Comparison of ENCODE assay signal across 28 cellular contexts in the genomic region with DNA sequence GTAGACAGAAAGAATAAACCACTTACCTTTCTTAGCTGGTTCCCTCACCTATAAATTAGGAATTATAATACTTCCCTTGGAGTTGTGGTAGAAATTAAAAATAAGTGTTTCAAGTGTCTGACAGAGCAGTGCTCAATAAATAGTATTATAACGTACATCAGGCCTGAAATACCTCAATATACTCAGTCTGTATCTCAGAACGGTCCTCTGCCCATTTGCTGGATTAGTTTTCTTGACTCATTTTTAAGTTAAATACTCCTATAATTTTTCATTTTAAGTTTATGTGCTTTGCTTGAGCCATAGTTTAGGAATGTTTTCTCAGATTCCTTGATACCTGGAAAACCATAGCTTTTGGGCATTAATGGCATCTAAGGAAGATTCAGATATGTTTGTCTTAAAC.
"Had no signal": no experiment of that assay in that cellular context is flagged by ENCODE, and none has a peak within 500 bp of the region (broad histone marks: within the 10 kb centered on the region; RNA-seq: fewer than 3 reads in every experiment).

No MANE protein-coding gene starts in this region.

- H3K36me3 ChIP-seq: suprapubic skin, thoracic aorta, thyroid gland, tibial nerve, uterus had no signal

- H3K4me3 ChIP-seq: stomach, suprapubic skin, testis, thoracic aorta, thyroid gland, tibial artery, tibial nerve, transverse colon, upper lobe of left lung, upper lobe of right lung, uterus, vagina had no signal

- FAIRE-seq: urothelium cell line had no signal

- H3K27me3 ChIP-seq: stomach, suprapubic skin, testis, thyroid gland, tibial artery, tibial nerve, transverse colon, upper lobe of left lung, upper lobe of right lung, uterus, vagina had no signal

- H3K27ac Mint-ChIP-seq: stimulated activated effector memory CD8-positive, alpha-beta T cell treated with anti-CD3 and anti-CD28 coated beads, Interleukin-12 subunit alpha, Interleukin-12 subunit beta, amount 100 ng/mL, for 72 hours; stimulated activated memory B cell treated with anti-CD40 and anti-IgM and Interleukin-4, amounts not matched to agents 10 μg/mL and 1 μg/mL and 100 μg/mL, for 72 hours; stimulated activated naive B cell treated with anti-CD40 and anti-IgM and Interleukin-4, amounts not matched to agents 10 μg/mL and 1 μg/mL and 100 μg/mL, for 72 hours; stimulated activated naive CD8-positive, alpha-beta T cell treated with anti-CD3 and anti-CD28 coated beads, Interleukin-15, amount 100 ng/mL, for 72 hours; stimulated activated naive CD8-positive, alpha-beta T cell treated with anti-CD3 and anti-CD28 coated beads, Interleukin-15, Interleukin-2, amounts not matched to agents 100 ng/mL and 50 ng/mL, for 24 hours; type B pancreatic cell had no signal

- H3K27me3 Mint-ChIP-seq: stimulated activated memory B cell treated with anti-CD40 and anti-IgM and Interleukin-4, amounts not matched to agents 10 μg/mL and 1 μg/mL and 100 μg/mL, for 72 hours; stimulated activated naive B cell treated with anti-CD40 and anti-IgM and Interleukin-4, amounts not matched to agents 10 μg/mL and 1 μg/mL and 100 μg/mL, for 72 hours; stimulated activated naive CD8-positive, alpha-beta T cell treated with anti-CD3 and anti-CD28 coated beads, Interleukin-15, amount 100 ng/mL, for 72 hours; stimulated activated naive CD8-positive, alpha-beta T cell treated with anti-CD3 and anti-CD28 coated beads, Interleukin-15, Interleukin-2, amounts not matched to agents 100 ng/mL and 50 ng/mL, for 24 hours; type B pancreatic cell had no signal

- H3K9me3 Mint-ChIP-seq: stimulated activated effector memory CD8-positive, alpha-beta T cell treated with anti-CD3 and anti-CD28 coated beads, Interleukin-12 subunit alpha, Interleukin-12 subunit beta, amount 100 ng/mL, for 72 hours; stimulated activated memory B cell treated with anti-CD40 and anti-IgM and Interleukin-4, amounts not matched to agents 10 μg/mL and 1 μg/mL and 100 μg/mL, for 72 hours; stimulated activated naive B cell treated with anti-CD40 and anti-IgM and Interleukin-4, amounts not matched to agents 10 μg/mL and 1 μg/mL and 100 μg/mL, for 72 hours; stimulated activated naive CD8-positive, alpha-beta T cell treated with anti-CD3 and anti-CD28 coated beads, Interleukin-15, amount 100 ng/mL, for 72 hours; stimulated activated naive CD8-positive, alpha-beta T cell treated with anti-CD3 and anti-CD28 coated beads, Interleukin-15, Interleukin-2, amounts not matched to agents 100 ng/mL and 50 ng/mL, for 24 hours; type B pancreatic cell had no signal

- H3K4me3 Mint-ChIP-seq: stimulated activated effector memory CD8-positive, alpha-beta T cell treated with anti-CD3 and anti-CD28 coated beads, Interleukin-12 subunit alpha, Interleukin-12 subunit beta, amount 100 ng/mL, for 72 hours; stimulated activated memory B cell treated with anti-CD40 and anti-IgM and Interleukin-4, amounts not matched to agents 10 μg/mL and 1 μg/mL and 100 μg/mL, for 72 hours; stimulated activated naive B cell treated with anti-CD40 and anti-IgM and Interleukin-4, amounts not matched to agents 10 μg/mL and 1 μg/mL and 100 μg/mL, for 72 hours; stimulated activated naive CD8-positive, alpha-beta T cell treated with anti-CD3 and anti-CD28 coated beads, Interleukin-15, amount 100 ng/mL, for 72 hours; stimulated activated naive CD8-positive, alpha-beta T cell treated with anti-CD3 and anti-CD28 coated beads, Interleukin-15, Interleukin-2, amounts not matched to agents 100 ng/mL and 50 ng/mL, for 24 hours; type B pancreatic cell had no signal

- H3K27ac ChIP-seq: stomach, suprapubic skin, testis, thoracic aorta, thyroid gland, tibial artery, tibial nerve, transverse colon, upper lobe of left lung, upper lobe of right lung, uterus, vagina had no signal

- ATAC-seq: stimulated activated effector memory CD8-positive, alpha-beta T cell treated with anti-CD3 and anti-CD28 coated beads, Interleukin-12 subunit alpha, Interleukin-12 subunit beta, amount 100 ng/mL, for 72 hours; stimulated activated memory B cell treated with anti-CD40 and anti-IgM and Interleukin-4, amounts not matched to agents 10 μg/mL and 1 μg/mL and 100 μg/mL, for 72 hours; stimulated activated naive B cell treated with anti-CD40 and anti-IgM and Interleukin-4, amounts not matched to agents 10 μg/mL and 1 μg/mL and 100 μg/mL, for 72 hours; stimulated activated naive CD8-positive, alpha-beta T cell treated with anti-CD3 and anti-CD28 coated beads, Interleukin-15, amount 100 ng/mL, for 72 hours; stimulated activated naive CD8-positive, alpha-beta T cell treated with anti-CD3 and anti-CD28 coated beads, Interleukin-15, Interleukin-2, amounts not matched to agents 100 U/mL and 50 U/mL, for 24 hours; upper lobe of right lung had no signal

- H3K4me1 ChIP-seq: testis, uterus had no signal

- DNase-seq: stimulated activated CD4-positive, alpha-beta T cell treated with anti-CD3 and anti-CD28 coated beads, Interleukin-2, amount 100 ng/mL, for 48 hours; stimulated activated CD4-positive, alpha-beta T cell treated with anti-CD3 and anti-CD28 coated beads, Interleukin-4, amount 100 ng/mL, for 1 hour; stimulated activated CD4-positive, alpha-beta T cell treated with anti-CD3 and anti-CD28 coated beads, Interleukin-4, amount 100 ng/mL, for 24 hours; stimulated activated CD4-positive, alpha-beta T cell treated with anti-CD3 and anti-CD28 coated beads, Interleukin-4, amount 100 ng/mL, for 4 hours; stimulated activated CD8-positive, alpha-beta memory T cell treated with anti-CD3 and anti-CD28 coated beads, Interleukin-4, amount 100 ng/mL, for 48 hours; stimulated activated naive B cell treated with anti-CD40 and anti-IgM and Interleukin-4, amounts not matched to agents 10 μg/mL and 1 μg/mL and 100 μg/mL, for 72 hours; stimulated activated naive CD4-positive, alpha-beta T cell; stimulated activated naive CD4-positive, alpha-beta T cell treated with Interleukin-2 at 50 U/mL for 16 hours; stimulated activated naive CD8-positive, alpha-beta T cell treated with anti-CD3 and anti-CD28 coated beads, Interleukin-15, amount 100 ng/mL, for 72 hours; stimulated activated naive CD8-positive, alpha-beta T cell treated with anti-CD3 and anti-CD28 coated beads, Interleukin-15, Interleukin-2, amounts not matched to agents 100 U/mL and 50 U/mL, for 24 hours; stomach; testis; thyroid gland; tibial artery; transverse colon; trophoblast cell; upper lobe of left lung; upper lobe of right lung; uterus had no signal

- H3K9me3 ChIP-seq: stomach, suprapubic skin, testis, thoracic aorta, thyroid gland, tibial artery, tibial nerve, transverse colon, upper lobe of left lung, upper lobe of right lung, uterus, vagina had no signal
